14 cellular contexts compared by ENCODE assay signal in genomic region chr4:23728393-23728792, GRCh38.
DNase-seq lines count a peak whose midpoint lies in the region; ATAC-seq and TF ChIP-seq lines count a peak whose summit lies in the region.
"Had no signal": no experiment of that assay in that cellular context is flagged by ENCODE, and none has a peak within 500 bp of the region (broad histone marks: within the 10 kb centered on the region; RNA-seq: fewer than 3 reads in every experiment).

No MANE protein-coding gene starts in this region.

- CTCF ChIA-PET in AG04450 (lab: Charles Lee) = interaction anchor here (0.5 kb wide), 1 partner anchor 162 kb away, joined by 3 read pairs; the partner anchor contains the start of gene PPARGC1A
- CTCF ChIA-PET in MCF 10A (lab: Yijun Ruan, JAX) = interaction anchor here (0.6 to 2.7 kb wide), 5 partner anchors 8 to 747 kb away, joined by 3 to 13 read pairs (median 4); no protein-coding TSS in a partner anchor

- H3K27me3 ChIP-seq in AG04450 (ENCODE audit: control insufficient read depth, insufficient read depth, low read length) = no peaks in the 10 kb centered on the region
- H3K27me3 ChIP-seq in HUES48 (ENCODE audit: control insufficient read depth, insufficient read depth, low read length) = no peaks in the 10 kb centered on the region

- H3K4me1 Mint-ChIP-seq in MCF 10A (ENCODE audit: insufficient read depth, unreplicated experiment) = peaks cover 15% of the 10 kb centered on the region
- H3K4me1 Mint-ChIP-seq: activated CD8-positive, alpha-beta memory T cell treated with anti-CD3 and anti-CD28 coated beads, Interleukin-2, amount 10 ng/mL, durations not matched to agents 7 days and 5 days had no signal

- H3K4me3 ChIP-seq in AG04450 (ENCODE audit: low read depth, low read length) (no peak overlapping the region), HUES48 (ENCODE audit: low read depth, low read length) (no peak overlapping the region)

- H3K9ac ChIP-seq in HUES48 (ENCODE audit: low read depth, low read length) = no peak overlapping the region

- no peaks in the 10 kb centered on the region for H3K36me3 ChIP-seq in HUES48 (ENCODE audit: control insufficient read depth, insufficient read depth, low read length)

- intact Hi-C loops in MCF 10A (cut with micrococcal nuclease) = no loop called here

- H3K4me1 ChIP-seq in HUES48 (ENCODE audit: control insufficient read depth, insufficient read depth, low read length) = peaks cover 13% of the 10 kb centered on the region; the same call in 1 of the 2 replicates

- DNase-seq in AG04450 (ENCODE audit: low read depth, low spot score) (peak; percentile 68), MCF 10A (ENCODE audit: unreplicated experiment) (peak; percentile 91), kidney tubule cell (ENCODE audit: low spot score) (peak; percentile 100), T-helper 1 cell (no peak), iPS-NIHi11 (ENCODE audit: low spot score) (no peak)
- DNase-seq in stimulated activated CD4-positive, alpha-beta T cell treated with anti-CD3 and anti-CD28 coated beads, Interleukin-15, amount 100 ng/mL, for 24 hours = no peak
- DNase-seq: activated CD8-positive, alpha-beta memory T cell treated with anti-CD3 and anti-CD28 coated beads, Interleukin-2, amount 10 ng/mL, durations not matched to agents 7 days and 5 days; C1 segment of cervical spinal cord; MV-4-11; NCI-H82; stimulated activated CD4-positive, alpha-beta T cell treated with anti-CD3 and anti-CD28 coated beads, Interleukin-12 subunit alpha, Interleukin-12 subunit beta, amount 100 ng/mL, for 4 hours had no signal

- no peak overlapping the region for H3K27ac Mint-ChIP-seq in MCF 10A (ENCODE audit: low read depth, unreplicated experiment)
- H3K27ac Mint-ChIP-seq: activated CD8-positive, alpha-beta memory T cell treated with anti-CD3 and anti-CD28 coated beads, Interleukin-2, amount 10 ng/mL, durations not matched to agents 7 days and 5 days; T-helper 1 cell treated with Interleukin-12 subunit alpha and Interleukin-12 subunit beta and Interleukin-4 antibody, amounts not matched to agents 30 μg/mL and 1 μg/mL, for 36 hours had no signal

- no peaks in the 10 kb centered on the region for H3K36me3 Mint-ChIP-seq in MCF 10A (ENCODE audit: insufficient read depth, unreplicated experiment)
- H3K36me3 Mint-ChIP-seq: activated CD8-positive, alpha-beta memory T cell treated with anti-CD3 and anti-CD28 coated beads, Interleukin-2, amount 10 ng/mL, durations not matched to agents 7 days and 5 days had no signal

- ATAC-seq in HG03432 (IDR thresholded peaks at IDR 0.05; ENCODE audit: unreplicated experiment) = no peak
- ATAC-seq: activated CD8-positive, alpha-beta memory T cell treated with anti-CD3 and anti-CD28 coated beads, Interleukin-2, amount 10 ng/mL, durations not matched to agents 7 days and 5 days had no signal

- POLR2A ChIA-PET in AG04450 (lab: Yijun Ruan, JAX) = no interaction called here
- POLR2A ChIA-PET in MCF 10A (lab: Yijun Ruan, JAX) = interaction anchor here (0.7 kb wide), 1 partner anchor 830 kb away, joined by 3 read pairs; no protein-coding TSS in a partner anchor

- TF ChIP-seq CTCF in AG04450 (IDR thresholded peaks at IDR 0.05; ENCODE audit: low read depth, low read length) (no peak), MCF 10A (IDR thresholded peaks at IDR 0.05; ENCODE audit: unreplicated experiment) (no peak)

- no peak overlapping the region for H3K4me3 Mint-ChIP-seq in MCF 10A (ENCODE audit: unreplicated experiment)
- H3K4me3 Mint-ChIP-seq: activated CD8-positive, alpha-beta memory T cell treated with anti-CD3 and anti-CD28 coated beads, Interleukin-2, amount 10 ng/mL, durations not matched to agents 7 days and 5 days; T-helper 1 cell treated with Interleukin-12 subunit alpha and Interleukin-12 subunit beta and Interleukin-4 antibody, amounts not matched to agents 30 μg/mL and 1 μg/mL, for 36 hours had no signal

- H3K9me3 Mint-ChIP-seq in MCF 10A (ENCODE audit: unreplicated experiment) = peaks cover 4% of the 10 kb centered on the region

- BruUV-seq in MCF 10A (replicated peaks; lab: Mats Ljungman, UMichigan) = no TSS peak

- no peak overlapping the region for H3K27ac ChIP-seq in AG04450 (ENCODE audit: low read depth, low read length)
- H3K27ac ChIP-seq in HUES48 (ENCODE audit: low read depth, low read length) = peak overlapping the region; percentile 86

- H3K27me3 Mint-ChIP-seq in MCF 10A (ENCODE audit: insufficient read depth, unreplicated experiment) = peaks cover 15% of the 10 kb centered on the region
- H3K27me3 Mint-ChIP-seq: activated CD8-positive, alpha-beta memory T cell treated with anti-CD3 and anti-CD28 coated beads, Interleukin-2, amount 10 ng/mL, durations not matched to agents 7 days and 5 days had no signal

- no peaks in the 10 kb centered on the region for H3K9me3 ChIP-seq in AG04450 (ENCODE audit: control insufficient read depth, insufficient read depth, low read length)
- H3K9me3 ChIP-seq in HUES48 (ENCODE audit: control insufficient read depth, insufficient read depth, low read length) = no peaks in the 10 kb centered on the region

Comparison
In these comparisons a context has a peak if more than half of its experiments do, and no peak if none do; other contexts are left out.
1. DNase-seq: peak in AG04450 (single experiment), MCF 10A (single experiment) and kidney tubule cell (single experiment); none in stimulated activated CD4-positive, alpha-beta T cell treated with anti-CD3 and anti-CD28 coated beads, Interleukin-15, amount 100 ng/mL, for 24 hours (single experiment), T-helper 1 cell (0 of 5) and iPS-NIHi11 (single experiment).